13 cellular contexts compared by ENCODE assay signal in genomic region chr11:44611088-44611487, GRCh38. TPM values are rescaled to one million over a fixed set of nuclear protein-coding genes. Genes with fewer than 3 reads are reported as not detected.
DNase-seq lines count a peak whose midpoint lies in the region; ATAC-seq and TF ChIP-seq lines count a peak whose summit lies in the region.
"Had no signal": no experiment of that assay in that cellular context is flagged by ENCODE, and none has a peak within 500 bp of the region (broad histone marks: within the 10 kb centered on the region; RNA-seq: fewer than 3 reads in every experiment).

No MANE protein-coding gene starts in this region.

- no peak overlapping the region for H3K4me3 Mint-ChIP-seq in activated CD4-positive, alpha-beta memory T cell treated with anti-CD3 and anti-CD28 coated beads for 36 hours
- H3K4me3 Mint-ChIP-seq: dendritic cell treated with granulocyte-macrophage colony-stimulating factor and Interleukin-4, amounts not matched to agents 40 ng/mL and 50 ng/mL, for 4 days had no signal

- H3K36me3 Mint-ChIP-seq in activated CD4-positive, alpha-beta memory T cell treated with anti-CD3 and anti-CD28 coated beads for 36 hours: peaks cover 59% of the 10 kb centered on the region

- POLR2A ChIA-PET in activated CD4-positive, alpha-beta memory T cell treated with anti-CD3 and anti-CD28 coated beads for 36 hours (lab: Charles Lee): interaction anchor here (1.5 to 3.5 kb wide), 4 partner anchors 10 to 42 kb away, joined by 5 to 14 read pairs (median 10); no protein-coding TSS in a partner anchor

- H3K27me3 ChIP-seq in right atrium auricular region: no peaks in the 10 kb centered on the region
- H3K27me3 ChIP-seq in left ventricle myocardium inferior (ENCODE audit: low read depth): no peaks in the 10 kb centered on the region
- no peaks in the 10 kb centered on the region for H3K27me3 ChIP-seq in upper lobe of left lung
- H3K27me3 ChIP-seq: pancreas had no signal

- H3K27ac ChIP-seq in right atrium auricular region (peak overlapping the region in 1 of 2 donors; percentile 2), left ventricle myocardium inferior (replicated peaks) (peak overlapping the region; percentile 73), upper lobe of left lung (peak overlapping the region in 3 of 4 donors; percentile 31 to 49 (median 46))
- H3K27ac ChIP-seq: pancreas had no signal

- intact Hi-C loops in Right ventricle myocardium inferior (cut with DNase I): no loop called here
- intact Hi-C loops in activated CD4-positive, alpha-beta memory T cell treated with anti-CD3 and anti-CD28 coated beads for 36 hours (cut with micrococcal nuclease): loop anchor here (1.0 kb wide), 2 partner anchors 9 to 14 kb away; no protein-coding TSS in a partner anchor
- intact Hi-C loops in left ventricle myocardium inferior (cut with micrococcal nuclease): no loop called here

- H3K4me3 ChIP-seq in right atrium auricular region: no peak overlapping the region
- H3K4me3 ChIP-seq in left ventricle myocardium inferior: no peak overlapping the region
- H3K4me3 ChIP-seq in upper lobe of left lung: no peak overlapping the region
- H3K4me3 ChIP-seq: pancreas had no signal

- TF ChIP-seq EP300 in upper lobe of left lung (IDR thresholded peaks at IDR 0.05): no peak

- H3K4me1 ChIP-seq in right atrium auricular region: peaks cover 0 to 48% of the 10 kb centered on the region in 2 donors
- peaks cover 75% of the 10 kb centered on the region for H3K4me1 ChIP-seq in left ventricle myocardium inferior
- H3K4me1 ChIP-seq in upper lobe of left lung: peaks cover 33 to 53% (median 45%) of the 10 kb centered on the region in 4 donors
- H3K4me1 ChIP-seq: pancreas had no signal

- no peak for TF ChIP-seq POLR2A in upper lobe of left lung (IDR thresholded peaks at IDR 0.05)

- ATAC-seq in Right ventricle myocardium inferior (peak; percentile 40), upper lobe of left lung (ENCODE audit: low FRiP score in 2 of 2) (no peak), HG03565 (IDR thresholded peaks at IDR 0.05; ENCODE audit: unreplicated experiment) (no peak)
- ATAC-seq: left lobe of liver, pancreas had no signal

- H3K27ac Mint-ChIP-seq in activated CD4-positive, alpha-beta memory T cell treated with anti-CD3 and anti-CD28 coated beads for 36 hours: peak overlapping the region; percentile 64
- H3K27ac Mint-ChIP-seq: dendritic cell treated with granulocyte-macrophage colony-stimulating factor and Interleukin-4, amounts not matched to agents 40 ng/mL and 50 ng/mL, for 4 days had no signal

- H3K4me1 Mint-ChIP-seq in activated CD4-positive, alpha-beta memory T cell treated with anti-CD3 and anti-CD28 coated beads for 36 hours (ENCODE audit: low read depth): peaks cover 86% of the 10 kb centered on the region

- 88% methylated on average over 6 of the region's 6 CpGs for WGBS in upper lobe of left lung, 2 donors

- H3K36me3 ChIP-seq in right atrium auricular region (no peaks in the 10 kb centered on the region), left ventricle myocardium inferior (peaks cover 18% of the 10 kb centered on the region), upper lobe of left lung (peaks cover 2 to 22% (median 16%) of the 10 kb centered on the region in 4 donors)

- H3K9me3 ChIP-seq in right atrium auricular region (no peaks in the 10 kb centered on the region), left ventricle myocardium inferior (replicated peaks) (no peaks in the 10 kb centered on the region), upper lobe of left lung (no peaks in the 10 kb centered on the region)
- H3K9me3 ChIP-seq: pancreas had no signal

- H3K9me3 Mint-ChIP-seq in activated CD4-positive, alpha-beta memory T cell treated with anti-CD3 and anti-CD28 coated beads for 36 hours: no peaks in the 10 kb centered on the region
- H3K9me3 Mint-ChIP-seq: dendritic cell treated with granulocyte-macrophage colony-stimulating factor and Interleukin-4, amounts not matched to agents 40 ng/mL and 50 ng/mL, for 4 days had no signal

- DNase-seq in Right ventricle myocardium inferior (ENCODE audit: missing footprints) (no peak), right atrium auricular region (ENCODE audit: low spot score) (no peak), left ventricle myocardium inferior (no peak), upper lobe of left lung (no peak), SW480 (ENCODE audit: low spot score) (no peak)
- DNase-seq in activated CD4-positive, alpha-beta memory T cell treated with anti-CD3 and anti-CD28 coated beads for 36 hours: no peak
- no peak for DNase-seq in effector CD8-positive, alpha-beta T cell (lab: John Stamatoyannopoulos, UW)
- DNase-seq: AML-193, NCI-H1417, pancreas had no signal

- TF ChIP-seq CTCF in right atrium auricular region (IDR thresholded peaks at IDR 0.05) (no peak), left ventricle myocardium inferior (IDR thresholded peaks at IDR 0.05; ENCODE audit: borderline replicate concordance) (no peak), upper lobe of left lung (IDR thresholded peaks at IDR 0.05) (no peak)

- no peaks in the 10 kb centered on the region for H3K27me3 Mint-ChIP-seq in activated CD4-positive, alpha-beta memory T cell treated with anti-CD3 and anti-CD28 coated beads for 36 hours
- H3K27me3 Mint-ChIP-seq: dendritic cell treated with granulocyte-macrophage colony-stimulating factor and Interleukin-4, amounts not matched to agents 40 ng/mL and 50 ng/mL, for 4 days had no signal

- CTCF ChIA-PET in activated CD4-positive, alpha-beta memory T cell treated with anti-CD3 and anti-CD28 coated beads for 36 hours (lab: Charles Lee): interaction anchor here (1.2 to 16.5 kb wide), 8 partner anchors 8 to 300 kb away, joined by 3 to 576 read pairs (median 6); partner anchors contain the start of gene CD82

RNA-seq across cellular contexts. Expression of gene CD82, which starts 45.6 kb away (rescaled TPM):
- total RNA-seq in Right ventricle myocardium inferior (47.7 TPM), right atrium auricular region (10 to 100 TPM in 1 of 2 donors, 1 to 10 TPM in 1; 6.8 to 17.7 TPM), left ventricle myocardium inferior (49.6 TPM), upper lobe of left lung (100 to 1,000 TPM in 2 of 6 donors, 10 to 100 TPM in 4; 29.8 to 148 (median 69.9) TPM)
- total RNA-seq in activated CD4-positive, alpha-beta memory T cell treated with anti-CD3 and anti-CD28 coated beads for 36 hours: 100 to 1,000 TPM; 243 to 277 TPM
